1 cellular context compared by ENCODE assay signal in genomic region chr2:58240938-58241755, GRCh38.
TF ChIP-seq lines count a peak whose summit lies in the region.

TSS of gene FANCL (minus strand) at chr2:58241325. CDS start at chr2:58241313, 12 bp downstream.

TF ChIP-seq in K562, 482 proteins besides CTCF, POLR2A, EP300 and RAD21 (continued from another document and continues in another):
- peak; percentile 56; the same call in 1 of the 2 replicates for TF ChIP-seq POLR2AphosphoS2 (IDR thresholded peaks at IDR 0.05; ENCODE audit: low read length)
- no peak for TF ChIP-seq TCF7 (IDR thresholded peaks at IDR 0.05; ENCODE audit: borderline replicate concordance)
- TF ChIP-seq C11orf30 (IDR thresholded peaks at IDR 0.05; ENCODE audit: low read depth): no peak
- no peak for TF ChIP-seq KLF10 (CRISPR knock-in tag; IDR thresholded peaks at IDR 0.05)
- no peak for TF ChIP-seq AFF1 (IDR thresholded peaks at IDR 0.05; ENCODE audit: low read depth in 1 of 2, partially characterized antibody in 2 of 2)
- TF ChIP-seq BRF2 (IDR thresholded peaks at IDR 0.05; ENCODE audit: borderline replicate concordance, insufficient read depth, insufficient read length): no peak
- TF ChIP-seq IRF2 (CRISPR knock-in tag; IDR thresholded peaks at IDR 0.05): no peak
- no peak for TF ChIP-seq TFAM (CRISPR knock-in tag; conservative IDR thresholded peaks at IDR 0.05)
- TF ChIP-seq ZNF766 (CRISPR knock-in tag; conservative IDR thresholded peaks at IDR 0.05): no peak
- peak; percentile 87; the same call in 1 of the 2 replicates for TF ChIP-seq FOXK1 (CRISPR knock-in tag; IDR thresholded peaks at IDR 0.05; ENCODE audit: borderline replicate concordance)
- no peak for TF ChIP-seq ZNF146 (CRISPR knock-in tag; IDR thresholded peaks at IDR 0.05; ENCODE audit: unreplicated experiment)
- TF ChIP-seq ZC3H4 (CRISPR knock-in tag; IDR thresholded peaks at IDR 0.05; ENCODE audit: borderline replicate concordance): no peak
- 0 out of 2 replicates have a peak, but pooled peaks have one; percentile 63 for TF ChIP-seq ELF2 (CRISPR knock-in tag; IDR thresholded peaks at IDR 0.05)
- TF ChIP-seq SOX6 (IDR thresholded peaks at IDR 0.05): no peak
- TF ChIP-seq TAF7 (tag; IDR thresholded peaks at IDR 0.05): 0 out of 2 replicates have a peak, but pooled peaks have one; percentile 63
- no peak for TF ChIP-seq HNRNPK (IDR thresholded peaks at IDR 0.05; ENCODE audit: low read depth, low read length, poor library complexity, severe bottlenecking)
- no peak for TF ChIP-seq ETS1 (conservative IDR thresholded peaks at IDR 0.05; ENCODE audit: control insufficient read depth, low read depth, low read length)
- no peak for TF ChIP-seq USF1 (CRISPR knock-in tag; IDR thresholded peaks at IDR 0.05)
- TF ChIP-seq SUPT5H (IDR thresholded peaks at IDR 0.05): peak; percentile 92
- TF ChIP-seq ZNF830 (CRISPR knock-in tag; IDR thresholded peaks at IDR 0.05): no peak
- TF ChIP-seq CSDE1 (IDR thresholded peaks at IDR 0.05): no peak
- no peak for TF ChIP-seq ZNF512 (tag; IDR thresholded peaks at IDR 0.05)
- TF ChIP-seq HES1 (IDR thresholded peaks at IDR 0.05; ENCODE audit: low read depth): no peak
- peak; percentile 63 for TF ChIP-seq SMAD4 (CRISPR knock-in tag; conservative IDR thresholded peaks at IDR 0.05)
- TF ChIP-seq XRCC3 (IDR thresholded peaks at IDR 0.05): no peak
- TF ChIP-seq NR1H2 (CRISPR knock-in tag; IDR thresholded peaks at IDR 0.05): no peak
- no peak for TF ChIP-seq ZHX1 (conservative IDR thresholded peaks at IDR 0.05; ENCODE audit: low read length)
- TF ChIP-seq MTA1 (IDR thresholded peaks at IDR 0.05; ENCODE audit: borderline replicate concordance): no peak
- no peak for TF ChIP-seq BHLHE40 (IDR thresholded peaks at IDR 0.05; ENCODE audit: low read length)
- no peak for TF ChIP-seq ZNF174 (CRISPR knock-in tag; IDR thresholded peaks at IDR 0.05)
- no peak for TF ChIP-seq KAT2B (IDR thresholded peaks at IDR 0.05; ENCODE audit: low read depth, low read length)
- no peak for TF ChIP-seq RBM15 (IDR thresholded peaks at IDR 0.05; ENCODE audit: insufficient read depth, low read length)
- TF ChIP-seq HNRNPL (IDR thresholded peaks at IDR 0.05; ENCODE audit: low read depth, low read length): no peak
- no peak for TF ChIP-seq RFX5 (IDR thresholded peaks at IDR 0.05; ENCODE audit: low read depth, low read length)
- TF ChIP-seq NR2C1 (IDR thresholded peaks at IDR 0.05): no peak
- no peak for TF ChIP-seq NR2C1 (tag; IDR thresholded peaks at IDR 0.05)
- no peak for TF ChIP-seq PCBP1 (IDR thresholded peaks at IDR 0.05; ENCODE audit: low read depth, low read length, poor library complexity, severe bottlenecking)
- TF ChIP-seq COPS2 (conservative IDR thresholded peaks at IDR 0.05): no peak
- TF ChIP-seq PHF20 (IDR thresholded peaks at IDR 0.05; ENCODE audit: partially characterized antibody): peak; percentile 73
- TF ChIP-seq TRIM28 (IDR thresholded peaks at IDR 0.05): no peak
- peak; percentile 76 for TF ChIP-seq HNRNPLL (IDR thresholded peaks at IDR 0.05; ENCODE audit: low read depth, low read length, poor library complexity, severe bottlenecking)
- TF ChIP-seq ZNF347 (CRISPR knock-in tag; IDR thresholded peaks at IDR 0.05; ENCODE audit: low read depth): no peak
- TF ChIP-seq HSF4 (CRISPR knock-in tag; IDR thresholded peaks at IDR 0.05; ENCODE audit: borderline replicate concordance): no peak
- TF ChIP-seq ZBTB9 (CRISPR knock-in tag; IDR thresholded peaks at IDR 0.05): peak; percentile 30; the same call in 1 of the 2 replicates
- TF ChIP-seq PTBP1 (IDR thresholded peaks at IDR 0.05; ENCODE audit: low read depth, low read length): no peak
- TF ChIP-seq ZNF224 (CRISPR knock-in tag; IDR thresholded peaks at IDR 0.05): 0 out of 2 replicates have a peak, but pooled peaks have one; percentile 51
- no peak for TF ChIP-seq POLR3G (IDR thresholded peaks at IDR 0.05; ENCODE audit: extremely low read depth, insufficient read length, insufficient replicate concordance)
- TF ChIP-seq ZNF511 (CRISPR knock-in tag; IDR thresholded peaks at IDR 0.05): no peak
- peak; percentile 76 for TF ChIP-seq RBBP5 (IDR thresholded peaks at IDR 0.05; ENCODE audit: borderline replicate concordance, insufficient read depth, low read length, poor library complexity, severe bottlenecking)
- TF ChIP-seq RB1 (IDR thresholded peaks at IDR 0.05; ENCODE audit: low read depth): peak; percentile 99
- no peak for TF ChIP-seq ZKSCAN1 (IDR thresholded peaks at IDR 0.05; ENCODE audit: low read depth, low read length)
- TF ChIP-seq BRD9 (IDR thresholded peaks at IDR 0.05; ENCODE audit: low read depth, partially characterized antibody): peak; percentile 21
- peak; percentile 87 for TF ChIP-seq NFRKB (IDR thresholded peaks at IDR 0.05; ENCODE audit: low read depth)
- TF ChIP-seq SAP30 (IDR thresholded peaks at IDR 0.05; ENCODE audit: borderline replicate concordance, insufficient read depth, low read depth, low read length, poor library complexity, severe bottlenecking): no peak
- no peak for TF ChIP-seq SMARCA4 (IDR thresholded peaks at IDR 0.05)
- TF ChIP-seq NFE2 (IDR thresholded peaks at IDR 0.05; ENCODE audit: low read depth): no peak
- no peak for TF ChIP-seq HBP1 (CRISPR knock-in tag; IDR thresholded peaks at IDR 0.05)
- TF ChIP-seq ZNF79 (CRISPR knock-in tag; IDR thresholded peaks at IDR 0.05; ENCODE audit: low read depth): no peak
- TF ChIP-seq TAF1 (IDR thresholded peaks at IDR 0.05; ENCODE audit: control insufficient read depth, extremely low read depth, insufficient read depth, low read length, severe bottlenecking): peak; percentile 70
